ENCODE assay signal across 17 cellular contexts in genomic region chr11:61513143-61513740, GRCh38. TPM values are rescaled to one million over a fixed set of nuclear protein-coding genes. Genes with fewer than 3 reads are reported as not detected.
DNase-seq lines count a peak whose midpoint lies in the region; ATAC-seq and TF ChIP-seq lines count a peak whose summit lies in the region.
"Had no signal": no experiment of that assay in that cellular context is flagged by ENCODE, and none has a peak within 500 bp of the region (broad histone marks: within the 10 kb centered on the region; RNA-seq: fewer than 3 reads in every experiment).

No MANE protein-coding gene starts in this region.

- no peak for TF ChIP-seq RAD21 in HCT116 (IDR thresholded peaks at IDR 0.05; ENCODE audit: low read depth)

- intact Hi-C loops in HCT116 (cut with micrococcal nuclease), result no loop called here

- H4K20me1 ChIP-seq in BLaER1 treated with 17β-estradiol and CSF1 and Interleukin-3, amounts not matched to agents 10 nM and 100 nM, result peaks cover 0 to 41% (median 9%) of the 10 kb centered on the region in 11 experiments; a peak in 10 of 22 replicates
- no peaks in the 10 kb centered on the region for H4K20me1 ChIP-seq in HCT116 (ENCODE audit: insufficient read depth)

- DNase-seq in HCT116 (ENCODE audit: low read depth, low spot score), result no peak
- peak; percentile 40 for DNase-seq in WERI-Rb-1
- no peak for DNase-seq in mesothelial cell of epicardium (ENCODE audit: low spot score in 2 of 2, unreplicated experiment in 2 of 2)
- DNase-seq in stimulated activated CD4-positive, alpha-beta T cell treated with anti-CD3 and anti-CD28 coated beads, Interleukin-4, amount 100 ng/mL, for 4 hours, result no peak
- DNase-seq in NCI-H1105 (lab: John Stamatoyannopoulos, UW), result no peak
- no peak for DNase-seq in osteocyte (ENCODE audit: extremely low spot score, unreplicated experiment)
- DNase-seq: activated CD4-positive, CD25-positive, alpha-beta regulatory T cell treated with anti-CD3 and anti-CD28 coated beads, Interleukin-2, amount 50 U/mL, for 72 hours; activated gamma-delta T cell; amniotic stem cell; NCI-H1092 treated with DMSO at 0.1 percent for 48 hours; occipital lobe; stimulated activated CD4-positive, alpha-beta T cell treated with anti-CD3 and anti-CD28 coated beads, Interleukin-2, amount 100 ng/mL, for 48 hours had no signal

- RAD21 ChIA-PET in HCT116 (lab: Charles Lee; ENCODE audit: low non-redundant PET in 1 of 2, low total read pairs in 2 of 2, uncharacterized antibody in 2 of 2, unreplicated experiment in 2 of 2), result no interaction called here

- H3K27ac Mint-ChIP-seq in mesothelial cell of epicardium, result peak overlapping the region; percentile 15
- no peak overlapping the region for H3K27ac Mint-ChIP-seq in osteocyte (ENCODE audit: unreplicated experiment)
- H3K27ac Mint-ChIP-seq: GM23338; T-helper 2 cell treated with Interferon-gamma antibody and Interleukin-4, amounts not matched to agents 5 μg/mL and 100 μg/mL, for 36 hours had no signal

- H3K9me3 ChIP-seq in BLaER1 treated with 17β-estradiol and CSF1 and Interleukin-3, amounts not matched to agents 10 nM and 100 nM (replicated peaks in 1 of 11), result no peaks in the 10 kb centered on the region
- H3K9me3 ChIP-seq in HCT116 (ENCODE audit: control insufficient read depth in 1 of 2, insufficient read depth in 1 of 2, low read depth in 1 of 2, low read length in 2 of 2) (no peaks in the 10 kb centered on the region), WERI-Rb-1 (ENCODE audit: severe bottlenecking) (no peaks in the 10 kb centered on the region)

- H3K4me1 ChIP-seq in BLaER1 treated with 17β-estradiol and CSF1 and Interleukin-3, amounts not matched to agents 10 nM and 100 nM, result peaks cover 30 to 67% (median 56%) of the 10 kb centered on the region in 10 experiments
- peaks cover 12 to 23% of the 10 kb centered on the region in 2 experiments; a peak in 3 of 4 replicates for H3K4me1 ChIP-seq in HCT116 (ENCODE audit: control insufficient read depth in 1 of 2, insufficient read depth in 2 of 2, low read length in 2 of 2)

- H3K4me3 ChIP-seq in BLaER1 treated with 17β-estradiol and CSF1 and Interleukin-3, amounts not matched to agents 10 nM and 100 nM, result no peak overlapping the region
- H3K4me3 ChIP-seq in HCT116 (replicated peaks in 1 of 2; ENCODE audit: low read depth in 1 of 2, low read length in 2 of 2) (no peak overlapping the region), WERI-Rb-1 (ENCODE audit: low read depth, low read length) (no peak overlapping the region)
- H3K4me3 ChIP-seq: GM23338 had no signal

- no peaks in the 10 kb centered on the region for H3K9me2 ChIP-seq in HCT116 (ENCODE audit: insufficient read depth)

- peak overlapping the region; percentile 63 to 97 (median 89) for H3K4me2 ChIP-seq in BLaER1 treated with 17β-estradiol and CSF1 and Interleukin-3, amounts not matched to agents 10 nM and 100 nM
- H3K4me2 ChIP-seq in HCT116 (ENCODE audit: low read length), result peak overlapping the region; percentile 28; the same call in 1 of the 2 replicates

- CTCF ChIA-PET in HCT116 (lab: Charles Lee), result interaction anchor here (0.9 to 1.9 kb wide), 5 partner anchors 8 to 125 kb away, joined by 3 to 5 read pairs (median 3); no protein-coding TSS in a partner anchor

- TF ChIP-seq POLR2A in HCT116 (IDR thresholded peaks at IDR 0.05; ENCODE audit: borderline replicate concordance, extremely low read depth, insufficient read depth, insufficient read length), result no peak

- TF ChIP-seq CTCF in HCT116 (IDR thresholded peaks at IDR 0.05 in 2 of 3, conservative IDR thresholded peaks at IDR 0.05 in 1 of 3; ENCODE audit: borderline replicate concordance in 1 of 3, insufficient read depth in 1 of 3, low read depth in 2 of 3, low read length in 2 of 3) (no peak), WERI-Rb-1 (IDR thresholded peaks at IDR 0.05; ENCODE audit: low read depth, low read length) (no peak), mesothelial cell of epicardium (IDR thresholded peaks at IDR 0.05; ENCODE audit: unreplicated experiment) (no peak), osteocyte (IDR thresholded peaks at IDR 0.05) (no peak)

- H2AFZ ChIP-seq in HCT116 (ENCODE audit: low read depth, low read length, poor library complexity, severe bottlenecking), result no peak overlapping the region

- no peak overlapping the region for H3K27ac ChIP-seq in BLaER1 treated with 17β-estradiol and CSF1 and Interleukin-3, amounts not matched to agents 10 nM and 100 nM
- H3K27ac ChIP-seq in HCT116 (ENCODE audit: low read depth, low read length) (no peak overlapping the region), WERI-Rb-1 (peak overlapping the region; percentile 51)

- H3K27me3 Mint-ChIP-seq in mesothelial cell of epicardium (ENCODE audit: low read depth) (peaks cover 28% of the 10 kb centered on the region), osteocyte (ENCODE audit: unreplicated experiment) (peaks cover 23% of the 10 kb centered on the region)

- POLR2A ChIA-PET in HCT116 (lab: Charles Lee), result no interaction called here

- H3K4me1 Mint-ChIP-seq in mesothelial cell of epicardium (peaks cover 27% of the 10 kb centered on the region), osteocyte (ENCODE audit: unreplicated experiment) (peaks cover 8% of the 10 kb centered on the region)

- no peak for ATAC-seq in HCT116
- no peak for ATAC-seq in GM21367 (IDR thresholded peaks at IDR 0.05; ENCODE audit: unreplicated experiment)
- ATAC-seq: left lobe of liver had no signal

- no peaks in the 10 kb centered on the region for H3K36me3 ChIP-seq in BLaER1 treated with 17β-estradiol and CSF1 and Interleukin-3, amounts not matched to agents 10 nM and 100 nM
- no peaks in the 10 kb centered on the region for H3K36me3 ChIP-seq in HCT116 (ENCODE audit: control insufficient read depth in 1 of 2, insufficient read depth in 2 of 2, low read length in 2 of 2)
- no peaks in the 10 kb centered on the region for H3K36me3 ChIP-seq in WERI-Rb-1

- H3K27me3 ChIP-seq in BLaER1 treated with 17β-estradiol and CSF1 and Interleukin-3, amounts not matched to agents 10 nM and 100 nM, result peaks cover 23 to 37% (median 26%) of the 10 kb centered on the region in 11 experiments
- H3K27me3 ChIP-seq in HCT116 (ENCODE audit: insufficient read depth, low read length), result no peaks in the 10 kb centered on the region; the same call in 1 of the 2 replicates
- no peaks in the 10 kb centered on the region for H3K27me3 ChIP-seq in WERI-Rb-1 (ENCODE audit: insufficient read depth, low read depth, severe bottlenecking)

- H3K9me3 Mint-ChIP-seq in mesothelial cell of epicardium (no peaks in the 10 kb centered on the region), osteocyte (ENCODE audit: unreplicated experiment) (no peaks in the 10 kb centered on the region)
- H3K9me3 Mint-ChIP-seq: GM23338; T-helper 2 cell treated with Interferon-gamma antibody and Interleukin-4, amounts not matched to agents 5 μg/mL and 100 μg/mL, for 36 hours had no signal

- no peak overlapping the region for H3K4me3 Mint-ChIP-seq in mesothelial cell of epicardium
- H3K4me3 Mint-ChIP-seq in osteocyte (ENCODE audit: unreplicated experiment), result no peak overlapping the region
- H3K4me3 Mint-ChIP-seq: T-helper 2 cell treated with Interferon-gamma antibody and Interleukin-4, amounts not matched to agents 5 μg/mL and 100 μg/mL, for 36 hours had no signal

- H3K36me3 Mint-ChIP-seq in mesothelial cell of epicardium (no peaks in the 10 kb centered on the region), osteocyte (ENCODE audit: unreplicated experiment) (no peaks in the 10 kb centered on the region)

- H3K79me2 ChIP-seq in HCT116 (ENCODE audit: insufficient read depth, low read length), result no peaks in the 10 kb centered on the region

- H3K9ac ChIP-seq in BLaER1 treated with 17β-estradiol and CSF1 and Interleukin-3, amounts not matched to agents 10 nM and 100 nM, result no peak overlapping the region
- H3K9ac ChIP-seq in HCT116 (ENCODE audit: low read length), result no peak overlapping the region

- BruUV-seq in HCT116 (replicated peaks; lab: Mats Ljungman, UMichigan), result no TSS peak

TF ChIP-seq in HCT116, 20 proteins besides CTCF, POLR2A, EP300 and RAD21:
- TF ChIP-seq YY1 (IDR thresholded peaks at IDR 0.05; ENCODE audit: extremely low read depth, insufficient replicate concordance, low read depth, low read length) (no peak), ZNF274 (IDR thresholded peaks at IDR 0.05; ENCODE audit: low read depth, low read length) (no peak), CBX3 (IDR thresholded peaks at IDR 0.05; ENCODE audit: low read depth) (no peak), ATF3 (IDR thresholded peaks at IDR 0.05) (no peak), ZFX (IDR thresholded peaks at IDR 0.05) (no peak)

RNA-seq across cellular contexts. Expression of gene LRRC10B, which starts 4.7 kb away (rescaled TPM):
- not detected for total RNA-seq in HCT116 (2021; ENCODE audit: unreplicated experiment)
- 0.07 TPM in 1 of 2 replicates, not detected in the other for polyA plus RNA-seq in HCT116 (2012)
- 0.09 to 0.16 TPM (median 0.11 TPM) in 3 replicates for total RNA-seq in mesothelial cell of epicardium
- not detected in 2 replicates for total RNA-seq in osteocyte
- total RNA-seq: left lobe of liver had no signal
